Comparison of ENCODE assay signal across 19 cellular contexts in genomic region chr13:109773786-109774185, GRCh38. TPM values are rescaled to one million over a fixed set of nuclear protein-coding genes. Genes with fewer than 3 reads are reported as not detected.
DNase-seq lines count a peak whose midpoint lies in the region; ATAC-seq and TF ChIP-seq lines count a peak whose summit lies in the region.
"Had no signal": no experiment of that assay in that cellular context is flagged by ENCODE, and none has a peak within 500 bp of the region (broad histone marks: within the 10 kb centered on the region; RNA-seq: fewer than 3 reads in every experiment).

No MANE protein-coding gene starts in this region.

- no peaks in the 10 kb centered on the region for H3K27me3 ChIP-seq in A673 (replicated peaks; ENCODE audit: insufficient read depth, low read depth, low read length, poor library complexity)
- no peaks in the 10 kb centered on the region for H3K27me3 ChIP-seq in HCT116 (ENCODE audit: insufficient read depth, low read length)

- peaks cover 29% of the 10 kb centered on the region for H3K4me1 Mint-ChIP-seq in activated T-helper 17 cell treated with anti-CD3 and anti-CD28 coated beads, Interleukin-2, amount 50 U/mL, for 72 hours
- peaks cover 35% of the 10 kb centered on the region for H3K4me1 Mint-ChIP-seq in stimulated activated naive CD8-positive, alpha-beta T cell treated with anti-CD3 and anti-CD28 coated beads, Interleukin-15, Interleukin-2, amounts not matched to agents 100 ng/mL and 50 ng/mL, for 24 hours (ENCODE audit: low read depth)
- H3K4me1 Mint-ChIP-seq in activated CD4-positive, alpha-beta T cell treated with anti-CD3 and anti-CD28 coated beads, Interleukin-2, amount 10 ng/mL, durations not matched to agents 24 days and 14 days, result peaks cover 24% of the 10 kb centered on the region

- peak overlapping the region; percentile 54 for H3K4me2 ChIP-seq in HCT116 (ENCODE audit: low read length)

- H3K4me3 Mint-ChIP-seq in activated T-helper 17 cell treated with anti-CD3 and anti-CD28 coated beads, Interleukin-2, amount 50 U/mL, for 72 hours, result no peak overlapping the region
- no peak overlapping the region for H3K4me3 Mint-ChIP-seq in stimulated activated naive CD8-positive, alpha-beta T cell treated with anti-CD3 and anti-CD28 coated beads, Interleukin-15, Interleukin-2, amounts not matched to agents 100 ng/mL and 50 ng/mL, for 24 hours
- H3K4me3 Mint-ChIP-seq in activated CD4-positive, alpha-beta T cell treated with anti-CD3 and anti-CD28 coated beads, Interleukin-2, amount 10 ng/mL, durations not matched to agents 24 days and 14 days, result no peak overlapping the region
- H3K4me3 Mint-ChIP-seq: B cell had no signal

- peak overlapping the region; percentile 26 for H3K27ac Mint-ChIP-seq in activated T-helper 17 cell treated with anti-CD3 and anti-CD28 coated beads, Interleukin-2, amount 50 U/mL, for 72 hours
- peak overlapping the region; percentile 34 for H3K27ac Mint-ChIP-seq in stimulated activated naive CD8-positive, alpha-beta T cell treated with anti-CD3 and anti-CD28 coated beads, Interleukin-15, Interleukin-2, amounts not matched to agents 100 ng/mL and 50 ng/mL, for 24 hours
- no peak overlapping the region for H3K27ac Mint-ChIP-seq in activated CD4-positive, alpha-beta T cell treated with anti-CD3 and anti-CD28 coated beads, Interleukin-2, amount 10 ng/mL, durations not matched to agents 24 days and 14 days
- H3K27ac Mint-ChIP-seq: B cell had no signal

- H3K79me2 ChIP-seq in HCT116 (ENCODE audit: insufficient read depth, low read length), result peaks cover 45% of the 10 kb centered on the region

- no peak for TF ChIP-seq POLR2A in HCT116 (IDR thresholded peaks at IDR 0.05; ENCODE audit: borderline replicate concordance, extremely low read depth, insufficient read depth, insufficient read length)

- CTCF ChIA-PET in A673 (lab: Charles Lee), result no interaction called here
- CTCF ChIA-PET in HCT116 (lab: Charles Lee), result no interaction called here

- TF ChIP-seq CTCF in A673 (conservative IDR thresholded peaks at IDR 0.05; ENCODE audit: low read depth, low read length) (no peak), HCT116 (IDR thresholded peaks at IDR 0.05 in 2 of 3, conservative IDR thresholded peaks at IDR 0.05 in 1 of 3; ENCODE audit: borderline replicate concordance in 1 of 3, insufficient read depth in 1 of 3, low read depth in 2 of 3, low read length in 2 of 3) (no peak)

- TF ChIP-seq RAD21 in HCT116 (IDR thresholded peaks at IDR 0.05; ENCODE audit: low read depth), result no peak

- no peaks in the 10 kb centered on the region for H4K20me1 ChIP-seq in HCT116 (ENCODE audit: insufficient read depth)

- intact Hi-C loops in A673 (cut with micrococcal nuclease; ENCODE audit: unreplicated experiment) (no loop called here), HCT116 (cut with micrococcal nuclease) (no loop called here)
- intact Hi-C loops in activated CD4-positive, alpha-beta T cell treated with anti-CD3 and anti-CD28 coated beads, Interleukin-2, amount 10 ng/mL, durations not matched to agents 24 days and 14 days (cut with micrococcal nuclease), result no loop called here

- no peak overlapping the region for H3K9ac ChIP-seq in HCT116 (ENCODE audit: low read length)
- H3K9ac ChIP-seq: GM23248 had no signal

- H3K4me3 ChIP-seq in A673 (ENCODE audit: low read depth, low read length, poor library complexity, severe bottlenecking) (peak overlapping the region; percentile 82), HCT116 (replicated peaks in 1 of 2; ENCODE audit: low read depth in 1 of 2, low read length in 2 of 2) (no peak overlapping the region)
- H3K4me3 ChIP-seq: GM23248 had no signal

- no peaks in the 10 kb centered on the region for H3K36me3 Mint-ChIP-seq in activated T-helper 17 cell treated with anti-CD3 and anti-CD28 coated beads, Interleukin-2, amount 50 U/mL, for 72 hours (ENCODE audit: low read depth)
- peaks cover 9% of the 10 kb centered on the region for H3K36me3 Mint-ChIP-seq in stimulated activated naive CD8-positive, alpha-beta T cell treated with anti-CD3 and anti-CD28 coated beads, Interleukin-15, Interleukin-2, amounts not matched to agents 100 ng/mL and 50 ng/mL, for 24 hours (ENCODE audit: low read depth)
- H3K36me3 Mint-ChIP-seq in activated CD4-positive, alpha-beta T cell treated with anti-CD3 and anti-CD28 coated beads, Interleukin-2, amount 10 ng/mL, durations not matched to agents 24 days and 14 days (ENCODE audit: low read depth), result no peaks in the 10 kb centered on the region

- BruUV-seq in A673 (replicated peaks; lab: Mats Ljungman, UMichigan) (no TSS peak), HCT116 (replicated peaks; lab: Mats Ljungman, UMichigan) (no TSS peak)

- H3K36me3 ChIP-seq in A673 (ENCODE audit: insufficient read depth, low read length, poor library complexity, severe bottlenecking), result peaks cover 98% of the 10 kb centered on the region
- no peaks in the 10 kb centered on the region for H3K36me3 ChIP-seq in HCT116 (ENCODE audit: control insufficient read depth in 1 of 2, insufficient read depth in 2 of 2, low read length in 2 of 2)

- H3K27ac ChIP-seq in A673 (ENCODE audit: low read depth, low read length, poor library complexity, severe bottlenecking) (peak overlapping the region; percentile 1), HCT116 (ENCODE audit: low read depth, low read length) (no peak overlapping the region)
- H3K27ac ChIP-seq: GM23248 had no signal

- POLR2A ChIA-PET in A673 (lab: Charles Lee; ENCODE audit: low non-redundant PET) (no interaction called here), HCT116 (lab: Charles Lee) (no interaction called here)

- DNase-seq in A673 (ENCODE audit: low spot score), result no peak
- no peak for DNase-seq in HCT116 (ENCODE audit: low read depth, low spot score)
- DNase-seq in activated CD4-positive, alpha-beta T cell treated with anti-CD3 and anti-CD28 coated beads, Interleukin-2, amount 10 ng/mL, durations not matched to agents 24 days and 14 days, result no peak
- DNase-seq in SHP77 treated with DMSO at 0.1 percent for 48 hours (lab: John Stamatoyannopoulos, UW), result no peak
- no peak for DNase-seq in activated T-cell treated with anti-CD3 and anti-CD28 coated beads, Interleukin-2, amount 50 U/mL, for 1 hour
- DNase-seq: DMS 273 treated with DMSO at 0.1 percent for 48 hours; DND-41; GM23248; HCEC 1CT; Kasumi-1; NCI-H1105; NCI-H2081; NCI-H510A; NCI-H748 treated with DMSO at 0.1 percent for 48 hours; NK-92 treated with Interleukin-12 subunit alpha and Interleukin-12 subunit beta, amount 100 ng/mL, for 24 hours; SHP77 had no signal

- peaks cover 77% of the 10 kb centered on the region for H3K4me1 ChIP-seq in A673 (ENCODE audit: insufficient read depth, low read length, poor library complexity, severe bottlenecking)
- H3K4me1 ChIP-seq in HCT116 (ENCODE audit: control insufficient read depth in 1 of 2, insufficient read depth in 2 of 2, low read length in 2 of 2), result peaks cover 16 to 48% of the 10 kb centered on the region in 2 experiments; a peak in 3 of 4 replicates

- H3K9me3 Mint-ChIP-seq in activated T-helper 17 cell treated with anti-CD3 and anti-CD28 coated beads, Interleukin-2, amount 50 U/mL, for 72 hours, result no peaks in the 10 kb centered on the region
- no peaks in the 10 kb centered on the region for H3K9me3 Mint-ChIP-seq in stimulated activated naive CD8-positive, alpha-beta T cell treated with anti-CD3 and anti-CD28 coated beads, Interleukin-15, Interleukin-2, amounts not matched to agents 100 ng/mL and 50 ng/mL, for 24 hours
- no peaks in the 10 kb centered on the region for H3K9me3 Mint-ChIP-seq in activated CD4-positive, alpha-beta T cell treated with anti-CD3 and anti-CD28 coated beads, Interleukin-2, amount 10 ng/mL, durations not matched to agents 24 days and 14 days

- H2AFZ ChIP-seq in HCT116 (ENCODE audit: low read depth, low read length, poor library complexity, severe bottlenecking), result no peak overlapping the region
- H2AFZ ChIP-seq: GM23248 had no signal

- RAD21 ChIA-PET in HCT116 (lab: Charles Lee; ENCODE audit: low non-redundant PET in 1 of 2, low total read pairs in 2 of 2, uncharacterized antibody in 2 of 2, unreplicated experiment in 2 of 2), result no interaction called here

- H3K9me3 ChIP-seq in A673 (ENCODE audit: low read depth, low read length, poor library complexity, severe bottlenecking), result no peaks in the 10 kb centered on the region
- H3K9me3 ChIP-seq in HCT116 (ENCODE audit: control insufficient read depth in 1 of 2, insufficient read depth in 1 of 2, low read depth in 1 of 2, low read length in 2 of 2), result no peaks in the 10 kb centered on the region

- ATAC-seq in HCT116, result peak; percentile 40
- peak; percentile 20 for ATAC-seq in activated T-helper 17 cell treated with anti-CD3 and anti-CD28 coated beads, Interleukin-2, amount 50 U/mL, for 72 hours (replicated peaks)

- no peaks in the 10 kb centered on the region for H3K27me3 Mint-ChIP-seq in activated T-helper 17 cell treated with anti-CD3 and anti-CD28 coated beads, Interleukin-2, amount 50 U/mL, for 72 hours
- no peaks in the 10 kb centered on the region for H3K27me3 Mint-ChIP-seq in stimulated activated naive CD8-positive, alpha-beta T cell treated with anti-CD3 and anti-CD28 coated beads, Interleukin-15, Interleukin-2, amounts not matched to agents 100 ng/mL and 50 ng/mL, for 24 hours
- H3K27me3 Mint-ChIP-seq in activated CD4-positive, alpha-beta T cell treated with anti-CD3 and anti-CD28 coated beads, Interleukin-2, amount 10 ng/mL, durations not matched to agents 24 days and 14 days, result no peaks in the 10 kb centered on the region
- H3K27me3 Mint-ChIP-seq: B cell had no signal

- no peaks in the 10 kb centered on the region for H3K9me2 ChIP-seq in HCT116 (ENCODE audit: insufficient read depth)

TF ChIP-seq in HCT116, 20 proteins besides CTCF, POLR2A, EP300 and RAD21 (continues in another document):
- no peak for TF ChIP-seq SRF (IDR thresholded peaks at IDR 0.05; ENCODE audit: low read depth)
- TF ChIP-seq EZH2 (IDR thresholded peaks at IDR 0.05), result no peak
- TF ChIP-seq MAX (IDR thresholded peaks at IDR 0.05), result no peak
- TF ChIP-seq JUND (IDR thresholded peaks at IDR 0.05), result no peak
- TF ChIP-seq CBX3 (IDR thresholded peaks at IDR 0.05; ENCODE audit: low read depth), result no peak

RNA-seq across cellular contexts. Expression of gene IRS2, which starts 12.6 kb away (rescaled TPM):
- total RNA-seq in A673 (2021) (135 TPM in 2 replicates), HCT116 (2021; ENCODE audit: unreplicated experiment) (9.2 TPM)
- polyA plus RNA-seq in HCT116 (2012), result 4.4 and 6.0 TPM in 2 replicates
- 1 to 10 TPM; 2.3 to 2.7 TPM for total RNA-seq in activated T-helper 17 cell treated with anti-CD3 and anti-CD28 coated beads, Interleukin-2, amount 50 U/mL, for 72 hours
- total RNA-seq in activated CD4-positive, alpha-beta T cell treated with anti-CD3 and anti-CD28 coated beads, Interleukin-2, amount 10 ng/mL, durations not matched to agents 24 days and 14 days, result 3.2 and 3.5 TPM in 2 replicates

Comparison
In these comparisons a context has a peak if more than half of its experiments do, and no peak if none do; other contexts are left out.
1. RNA of gene IRS2, which starts 12.6 kb away (total RNA-seq): 135 TPM in A673; 9.2 TPM in HCT116 (single experiment), 3.2 to 3.5 TPM in activated CD4-positive, alpha-beta T cell treated with anti-CD3 and anti-CD28 coated beads, Interleukin-2, amount 10 ng/mL, durations not matched to agents 24 days and 14 days and 2.3 to 2.7 TPM in activated T-helper 17 cell treated with anti-CD3 and anti-CD28 coated beads, Interleukin-2, amount 50 U/mL, for 72 hours; every median in the first group is over 10 times any median in the second.